Comparison of ENCODE assay signal across 18 cellular contexts in the genomic region with DNA sequence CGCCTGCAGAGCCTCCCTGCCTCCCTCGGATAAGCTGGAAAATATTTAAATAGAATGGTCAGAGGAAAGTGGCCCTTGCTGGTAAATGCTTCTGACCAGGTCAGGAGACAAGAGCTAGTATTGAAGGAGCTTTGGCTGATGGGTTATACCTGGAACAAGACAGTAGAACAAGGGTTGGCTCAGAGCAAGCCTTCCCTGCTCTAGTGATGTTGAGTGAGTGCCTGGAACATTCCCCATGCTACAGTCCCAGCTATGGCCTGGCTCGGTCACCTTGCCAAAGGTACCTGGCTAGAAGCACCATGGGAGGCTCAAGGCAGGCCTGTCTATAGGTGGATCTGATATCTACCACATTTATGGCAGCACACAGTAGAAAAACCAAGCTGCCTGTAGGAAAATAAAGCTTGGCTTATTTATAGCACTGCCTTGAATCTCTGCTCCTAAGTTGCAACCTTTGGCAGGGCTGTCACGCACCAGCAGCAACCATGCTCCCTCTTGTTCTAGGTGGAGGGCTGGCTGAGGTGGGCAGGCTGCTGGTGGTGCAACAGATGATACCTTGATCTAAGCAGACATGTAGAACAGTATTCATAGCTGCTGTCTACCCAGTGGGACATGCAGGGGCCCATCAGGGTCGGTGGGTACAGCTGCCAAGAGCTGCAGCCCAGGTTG.
"Had no signal": no experiment of that assay in that cellular context is flagged by ENCODE, and none has a peak within 500 bp of the region (broad histone marks: within the 10 kb centered on the region; RNA-seq: fewer than 3 reads in every experiment).

No MANE protein-coding gene starts in this region.

- H3K9me3 ChIP-seq: adrenal gland, gastrocnemius medialis, heart right ventricle, left lung, prostate gland, right lobe of liver, thyroid gland, uterus had no signal

- H3K4me3 ChIP-seq: adrenal gland, gastrocnemius medialis, heart right ventricle, left lung, prostate gland, right lobe of liver, thyroid gland, uterus had no signal

- H3K27ac ChIP-seq: adrenal gland, gastrocnemius medialis, heart right ventricle, left lung, prostate gland, right lobe of liver, uterus had no signal

- H3K36me3 ChIP-seq: adrenal gland, gastrocnemius medialis, heart right ventricle, left lung, prostate gland, right lobe of liver, thyroid gland, uterus had no signal

- ATAC-seq: activated CD8-positive, alpha-beta memory T cell treated with anti-CD3 and anti-CD28 coated beads, Interleukin-2, amount 10 ng/mL, durations not matched to agents 7 days and 5 days; gastrocnemius medialis; left lung; natural killer cell; right lobe of liver had no signal

- H3K4me1 ChIP-seq: adrenal gland, left lung, prostate gland, right lobe of liver, uterus had no signal

- H3K4me3 Mint-ChIP-seq: activated CD8-positive, alpha-beta memory T cell treated with anti-CD3 and anti-CD28 coated beads, Interleukin-2, amount 10 ng/mL, durations not matched to agents 7 days and 5 days; activated naive CD4-positive, alpha-beta T cell treated with anti-CD3 and anti-CD28 coated beads, Interleukin-2, amount 50 U/mL, for 24 hours; endodermal cell; memory B cell; natural killer cell had no signal

- FAIRE-seq: islet of Langerhans had no signal

- H3K4me1 Mint-ChIP-seq: endodermal cell had no signal

- H3K27me3 ChIP-seq: gastrocnemius medialis, left lung, right lobe of liver, thyroid gland, uterus had no signal

- DNase-seq: activated CD4-positive, alpha-beta T cell treated with anti-CD3 and anti-CD28 coated beads, Interleukin-2, amount 50 U/mL, for 4 hours; activated CD8-positive, alpha-beta memory T cell treated with anti-CD3 and anti-CD28 coated beads, Interleukin-2, amount 10 ng/mL, durations not matched to agents 7 days and 5 days; activated effector memory CD4-positive, alpha-beta T cell treated with anti-CD3 and anti-CD28 coated beads, Interleukin-2, amount 50 U/mL, for 16 hours; activated T-cell treated with anti-CD3 and anti-CD28 coated beads, Interleukin-2, amount 50 U/mL, for 48 hours; adrenal gland; gastrocnemius medialis; heart right ventricle; left lung; natural killer cell; right lobe of liver; SW 1271; thyroid gland; uterus had no signal

- H3K9me3 Mint-ChIP-seq: activated naive CD4-positive, alpha-beta T cell treated with anti-CD3 and anti-CD28 coated beads, Interleukin-2, amount 50 U/mL, for 24 hours; endodermal cell; memory B cell; natural killer cell had no signal

- H3K36me3 Mint-ChIP-seq: activated CD8-positive, alpha-beta memory T cell treated with anti-CD3 and anti-CD28 coated beads, Interleukin-2, amount 10 ng/mL, durations not matched to agents 7 days and 5 days; memory B cell; natural killer cell had no signal

- H3K27ac Mint-ChIP-seq: activated CD8-positive, alpha-beta memory T cell treated with anti-CD3 and anti-CD28 coated beads, Interleukin-2, amount 10 ng/mL, durations not matched to agents 7 days and 5 days; activated naive CD4-positive, alpha-beta T cell treated with anti-CD3 and anti-CD28 coated beads, Interleukin-2, amount 50 U/mL, for 24 hours; endodermal cell; memory B cell; natural killer cell had no signal
